ENCODE assay signal across 38 cellular contexts in genomic region chr9:135660407-135660806, GRCh38. TPM values are rescaled to one million over a fixed set of nuclear protein-coding genes. Genes with fewer than 3 reads are reported as not detected.
"Had no signal": no experiment of that assay in that cellular context is flagged by ENCODE, and none has a peak within 500 bp of the region (broad histone marks: within the 10 kb centered on the region; RNA-seq: fewer than 3 reads in every experiment).

No MANE protein-coding gene starts in this region.

- H3K9me3 Mint-ChIP-seq: activated B cell treated with CpG ODN at 0.5 μM for 24 hours; activated CD4-positive, alpha-beta memory T cell treated with anti-CD3 and anti-CD28 coated beads for 36 hours; activated CD4-positive, alpha-beta T cell treated with anti-CD3 and anti-CD28 coated beads, Interleukin-2, amount 10 ng/mL, durations not matched to agents 24 days and 14 days; activated CD8-positive, alpha-beta T cell treated with anti-CD3 and anti-CD28 coated beads for 36 hours; activated naive CD4-positive, alpha-beta T cell treated with anti-CD3 and anti-CD28 coated beads for 36 hours; activated naive CD4-positive, alpha-beta T cell treated with anti-CD3 and anti-CD28 coated beads, Interleukin-2, amount 50 U/mL, for 72 hours; activated naive CD8-positive, alpha-beta T cell treated with anti-CD3 and anti-CD28 coated beads for 36 hours; activated T-cell treated with anti-CD3 and anti-CD28 coated beads, Interleukin-2, amount 50 U/mL, for 4 hours; activated T-cell treated with anti-CD3 and anti-CD28 coated beads, Interleukin-2, amount 50 U/mL, for 72 hours; activated T-helper 1 cell treated with anti-CD3 and anti-CD28 coated beads, Interleukin-12 subunit alpha, Interleukin-12 subunit beta, Interleukin-2, Interleukin-4 antibody, amounts not matched to agents 30 ng/mL and 10 ng/mL and 1 ng/mL, durations not matched to agents 14 hours and 24 hours and 36 hours; activated T-helper 17 cell treated with anti-CD3 and anti-CD28 coated beads, Interleukin-2, amount 50 U/mL, for 72 hours; T-helper 1 cell treated with Interleukin-12 subunit alpha and Interleukin-12 subunit beta and Interleukin-4 antibody, amounts not matched to agents 30 μg/mL and 1 μg/mL, for 36 hours; T-helper 2 cell treated with Interferon-gamma antibody and Interleukin-4, amounts not matched to agents 5 μg/mL and 100 μg/mL, for 36 hours had no signal

- H3K4me1 ChIP-seq: adrenal gland, body of pancreas, breast epithelium had no signal

- H3K4me3 ChIP-seq: adrenal gland, body of pancreas, breast epithelium had no signal

- H3K36me3 Mint-ChIP-seq: activated CD4-positive, alpha-beta memory T cell treated with anti-CD3 and anti-CD28 coated beads for 36 hours; activated naive CD4-positive, alpha-beta T cell treated with anti-CD3 and anti-CD28 coated beads, Interleukin-2, amount 50 U/mL, for 72 hours; activated naive CD8-positive, alpha-beta T cell treated with anti-CD3 and anti-CD28 coated beads for 36 hours had no signal

- H3K27me3 Mint-ChIP-seq: activated B cell treated with CpG ODN at 0.5 μM for 24 hours; activated CD4-positive, alpha-beta T cell treated with anti-CD3 and anti-CD28 coated beads, Interleukin-2, amount 10 ng/mL, durations not matched to agents 24 days and 14 days had no signal

- H3K4me3 Mint-ChIP-seq: activated B cell treated with CpG ODN at 0.5 μM for 24 hours; activated CD4-positive, alpha-beta memory T cell treated with anti-CD3 and anti-CD28 coated beads for 36 hours; activated CD4-positive, alpha-beta T cell treated with anti-CD3 and anti-CD28 coated beads, Interleukin-2, amount 10 ng/mL, durations not matched to agents 24 days and 14 days; activated CD8-positive, alpha-beta T cell treated with anti-CD3 and anti-CD28 coated beads for 36 hours; activated naive CD4-positive, alpha-beta T cell treated with anti-CD3 and anti-CD28 coated beads for 36 hours; activated naive CD8-positive, alpha-beta T cell treated with anti-CD3 and anti-CD28 coated beads for 36 hours; activated T-cell treated with anti-CD3 and anti-CD28 coated beads, Interleukin-2, amount 50 U/mL, for 4 hours; activated T-cell treated with anti-CD3 and anti-CD28 coated beads, Interleukin-2, amount 50 U/mL, for 72 hours; activated T-helper 1 cell treated with anti-CD3 and anti-CD28 coated beads, Interleukin-12 subunit alpha, Interleukin-12 subunit beta, Interleukin-2, Interleukin-4 antibody, amounts not matched to agents 30 ng/mL and 10 ng/mL and 1 ng/mL, durations not matched to agents 14 hours and 24 hours and 36 hours; activated T-helper 17 cell treated with anti-CD3 and anti-CD28 coated beads, Interleukin-2, amount 50 U/mL, for 72 hours; T-helper 1 cell treated with Interleukin-12 subunit alpha and Interleukin-12 subunit beta and Interleukin-4 antibody, amounts not matched to agents 30 μg/mL and 1 μg/mL, for 36 hours; T-helper 2 cell treated with Interferon-gamma antibody and Interleukin-4, amounts not matched to agents 5 μg/mL and 100 μg/mL, for 36 hours had no signal

- ATAC-seq: activated CD8-positive, alpha-beta T cell treated with anti-CD3 and anti-CD28 coated beads for 36 hours; activated naive CD4-positive, alpha-beta T cell treated with anti-CD3 and anti-CD28 coated beads, Interleukin-2, amount 50 U/mL, for 72 hours; activated T-cell treated with anti-CD3 and anti-CD28 coated beads, Interleukin-2, amount 50 U/mL, for 4 hours; activated T-cell treated with anti-CD3 and anti-CD28 coated beads, Interleukin-2, amount 50 U/mL, for 72 hours; activated T-helper 17 cell treated with anti-CD3 and anti-CD28 coated beads, Interleukin-2, amount 50 U/mL, for 72 hours; body of pancreas had no signal

- DNase-seq: activated B cell treated with CpG ODN at 0.5 μM for 24 hours; activated CD4-positive, alpha-beta memory T cell treated with anti-CD3 and anti-CD28 coated beads for 36 hours; activated CD4-positive, alpha-beta T cell treated with anti-CD3 and anti-CD28 coated beads for 4 hours; activated CD4-positive, alpha-beta T cell treated with anti-CD3 and anti-CD28 coated beads, Interleukin-2, amount 10 ng/mL, durations not matched to agents 24 days and 14 days; activated CD4-positive, alpha-beta T cell treated with anti-CD3 and anti-CD28 coated beads, Interleukin-2, amount 50 U/mL, for 1 hour; activated CD4-positive, alpha-beta T cell treated with anti-CD3 and anti-CD28 coated beads, Interleukin-2, amount 50 U/mL, for 4 hours; activated CD4-positive, CD25-positive, alpha-beta regulatory T cell treated with anti-CD3 and anti-CD28 coated beads, Interleukin-2, amount 50 U/mL, for 72 hours; activated CD8-positive, alpha-beta memory T cell treated with anti-CD3 and anti-CD28 coated beads, Interleukin-2, amount 50 U/mL, for 4 hours; activated CD8-positive, alpha-beta T cell treated with anti-CD3 and anti-CD28 coated beads for 36 hours; activated effector memory CD4-positive, alpha-beta T cell treated with anti-CD3 and anti-CD28 coated beads, Interleukin-2, amount 50 U/mL, for 16 hours; activated gamma-delta T cell treated with Interleukin-2 at 50 U/mL for 16 hours; activated naive CD4-positive, alpha-beta T cell; activated naive CD4-positive, alpha-beta T cell treated with anti-CD3 and anti-CD28 coated beads for 36 hours; activated naive CD4-positive, alpha-beta T cell treated with anti-CD3 and anti-CD28 coated beads, Interleukin-2, amount 50 U/mL, for 16 hours; activated naive CD8-positive, alpha-beta T cell treated with anti-CD3 and anti-CD28 coated beads for 36 hours; activated T-cell treated with anti-CD3 and anti-CD28 coated beads for 4 hours; activated T-cell treated with anti-CD3 and anti-CD28 coated beads, Interleukin-2, amount 50 U/mL, for 1 hour; activated T-cell treated with anti-CD3 and anti-CD28 coated beads, Interleukin-2, amount 50 U/mL, for 4 hours; activated T-cell treated with anti-CD3 and anti-CD28 coated beads, Interleukin-2, amount 50 U/mL, for 72 hours; adrenal gland; amniotic stem cell; aorta; body of pancreas; brain microvascular endothelial cell; central memory CD4-positive, alpha-beta T cell; T-helper 2 cell; T-helper 9 cell had no signal

- H3K36me3 ChIP-seq: adrenal gland, brain microvascular endothelial cell, breast epithelium had no signal

- H3K27me3 ChIP-seq: adrenal gland, body of pancreas, brain microvascular endothelial cell had no signal

- H3K9me3 ChIP-seq: adrenal gland, body of pancreas, breast epithelium had no signal

- H3K4me1 Mint-ChIP-seq: activated B cell treated with CpG ODN at 0.5 μM for 24 hours; activated CD4-positive, alpha-beta T cell treated with anti-CD3 and anti-CD28 coated beads, Interleukin-2, amount 10 ng/mL, durations not matched to agents 24 days and 14 days; activated naive CD8-positive, alpha-beta T cell treated with anti-CD3 and anti-CD28 coated beads for 36 hours; activated T-helper 17 cell treated with anti-CD3 and anti-CD28 coated beads, Interleukin-2, amount 50 U/mL, for 72 hours had no signal

- H3K27ac ChIP-seq: adrenal gland, body of pancreas, brain microvascular endothelial cell, breast epithelium, VCaP had no signal

- H3K27ac Mint-ChIP-seq: activated B cell treated with CpG ODN at 0.5 μM for 24 hours; activated CD4-positive, alpha-beta memory T cell treated with anti-CD3 and anti-CD28 coated beads for 36 hours; activated CD4-positive, alpha-beta T cell treated with anti-CD3 and anti-CD28 coated beads, Interleukin-2, amount 10 ng/mL, durations not matched to agents 24 days and 14 days; activated CD8-positive, alpha-beta T cell treated with anti-CD3 and anti-CD28 coated beads for 36 hours; activated naive CD4-positive, alpha-beta T cell treated with anti-CD3 and anti-CD28 coated beads for 36 hours; activated naive CD4-positive, alpha-beta T cell treated with anti-CD3 and anti-CD28 coated beads, Interleukin-2, amount 50 U/mL, for 72 hours; activated naive CD8-positive, alpha-beta T cell treated with anti-CD3 and anti-CD28 coated beads for 36 hours; activated T-cell treated with anti-CD3 and anti-CD28 coated beads, Interleukin-2, amount 50 U/mL, for 72 hours; activated T-helper 1 cell treated with anti-CD3 and anti-CD28 coated beads, Interleukin-12 subunit alpha, Interleukin-12 subunit beta, Interleukin-2, Interleukin-4 antibody, amounts not matched to agents 30 ng/mL and 10 ng/mL and 1 ng/mL, durations not matched to agents 14 hours and 24 hours and 36 hours; activated T-helper 17 cell treated with anti-CD3 and anti-CD28 coated beads, Interleukin-2, amount 50 U/mL, for 72 hours; T-helper 1 cell treated with Interleukin-12 subunit alpha and Interleukin-12 subunit beta and Interleukin-4 antibody, amounts not matched to agents 30 μg/mL and 1 μg/mL, for 36 hours; T-helper 2 cell treated with Interferon-gamma antibody and Interleukin-4, amounts not matched to agents 5 μg/mL and 100 μg/mL, for 36 hours had no signal

RNA-seq across cellular contexts. Expression of gene LCN9, which starts 2.7 kb away (rescaled TPM):
- total RNA-seq: activated B cell treated with CpG ODN at 0.5 μM for 24 hours; activated CD4-positive, alpha-beta memory T cell treated with anti-CD3 and anti-CD28 coated beads for 36 hours; activated CD4-positive, alpha-beta T cell treated with anti-CD3 and anti-CD28 coated beads, Interleukin-2, amount 10 ng/mL, durations not matched to agents 24 days and 14 days; activated CD8-positive, alpha-beta memory T cell treated with anti-CD3 and anti-CD28 coated beads for 36 hours; activated CD8-positive, alpha-beta T cell treated with anti-CD3 and anti-CD28 coated beads for 36 hours; activated naive CD4-positive, alpha-beta T cell treated with anti-CD3 and anti-CD28 coated beads for 36 hours; activated naive CD4-positive, alpha-beta T cell treated with anti-CD3 and anti-CD28 coated beads, Interleukin-2, amount 50 U/mL, for 72 hours; activated naive CD8-positive, alpha-beta T cell treated with anti-CD3 and anti-CD28 coated beads for 36 hours; activated T-cell treated with anti-CD3 and anti-CD28 coated beads, Interleukin-2, amount 50 U/mL, for 4 hours; activated T-cell treated with anti-CD3 and anti-CD28 coated beads, Interleukin-2, amount 50 U/mL, for 72 hours; activated T-helper 1 cell treated with anti-CD3 and anti-CD28 coated beads, Interleukin-12 subunit alpha, Interleukin-12 subunit beta, Interleukin-2, Interleukin-4 antibody, amounts not matched to agents 30 ng/mL and 10 ng/mL and 1 ng/mL, durations not matched to agents 14 hours and 24 hours and 36 hours; activated T-helper 17 cell treated with anti-CD3 and anti-CD28 coated beads, Interleukin-2, amount 50 U/mL, for 72 hours; adrenal gland; aorta; body of pancreas; cardiac septum; cerebellum had no signal

RNA-seq across cellular contexts. Expression of gene GLT6D1, which starts 21.1 kb away (rescaled TPM):
- total RNA-seq: activated B cell treated with CpG ODN at 0.5 μM for 24 hours; activated CD4-positive, alpha-beta memory T cell treated with anti-CD3 and anti-CD28 coated beads for 36 hours; activated CD4-positive, alpha-beta T cell treated with anti-CD3 and anti-CD28 coated beads, Interleukin-2, amount 10 ng/mL, durations not matched to agents 24 days and 14 days; activated CD8-positive, alpha-beta memory T cell treated with anti-CD3 and anti-CD28 coated beads for 36 hours; activated CD8-positive, alpha-beta T cell treated with anti-CD3 and anti-CD28 coated beads for 36 hours; activated naive CD4-positive, alpha-beta T cell treated with anti-CD3 and anti-CD28 coated beads for 36 hours; activated naive CD4-positive, alpha-beta T cell treated with anti-CD3 and anti-CD28 coated beads, Interleukin-2, amount 50 U/mL, for 72 hours; activated naive CD8-positive, alpha-beta T cell treated with anti-CD3 and anti-CD28 coated beads for 36 hours; activated T-cell treated with anti-CD3 and anti-CD28 coated beads, Interleukin-2, amount 50 U/mL, for 4 hours; activated T-cell treated with anti-CD3 and anti-CD28 coated beads, Interleukin-2, amount 50 U/mL, for 72 hours; activated T-helper 1 cell treated with anti-CD3 and anti-CD28 coated beads, Interleukin-12 subunit alpha, Interleukin-12 subunit beta, Interleukin-2, Interleukin-4 antibody, amounts not matched to agents 30 ng/mL and 10 ng/mL and 1 ng/mL, durations not matched to agents 14 hours and 24 hours and 36 hours; activated T-helper 17 cell treated with anti-CD3 and anti-CD28 coated beads, Interleukin-2, amount 50 U/mL, for 72 hours; adrenal gland; aorta; astrocyte; body of pancreas; breast epithelium; cardiac septum; cerebellum had no signal

RNA-seq across cellular contexts. Expression of gene SOHLH1, which starts 38.9 kb away (rescaled TPM):
- total RNA-seq: activated B cell treated with CpG ODN at 0.5 μM for 24 hours; activated CD4-positive, alpha-beta memory T cell treated with anti-CD3 and anti-CD28 coated beads for 36 hours; activated CD4-positive, alpha-beta T cell treated with anti-CD3 and anti-CD28 coated beads, Interleukin-2, amount 10 ng/mL, durations not matched to agents 24 days and 14 days; activated CD8-positive, alpha-beta memory T cell treated with anti-CD3 and anti-CD28 coated beads for 36 hours; activated CD8-positive, alpha-beta T cell treated with anti-CD3 and anti-CD28 coated beads for 36 hours; activated naive CD4-positive, alpha-beta T cell treated with anti-CD3 and anti-CD28 coated beads for 36 hours; activated naive CD4-positive, alpha-beta T cell treated with anti-CD3 and anti-CD28 coated beads, Interleukin-2, amount 50 U/mL, for 72 hours; activated naive CD8-positive, alpha-beta T cell treated with anti-CD3 and anti-CD28 coated beads for 36 hours; activated T-cell treated with anti-CD3 and anti-CD28 coated beads, Interleukin-2, amount 50 U/mL, for 4 hours; activated T-cell treated with anti-CD3 and anti-CD28 coated beads, Interleukin-2, amount 50 U/mL, for 72 hours; activated T-helper 1 cell treated with anti-CD3 and anti-CD28 coated beads, Interleukin-12 subunit alpha, Interleukin-12 subunit beta, Interleukin-2, Interleukin-4 antibody, amounts not matched to agents 30 ng/mL and 10 ng/mL and 1 ng/mL, durations not matched to agents 14 hours and 24 hours and 36 hours; activated T-helper 17 cell treated with anti-CD3 and anti-CD28 coated beads, Interleukin-2, amount 50 U/mL, for 72 hours; adrenal gland; aorta; astrocyte; body of pancreas; breast epithelium; cardiac septum; cerebellum had no signal

RNA-seq across cellular contexts. Expression of gene KCNT1, which starts 41.6 kb away (rescaled TPM):
- total RNA-seq: activated B cell treated with CpG ODN at 0.5 μM for 24 hours; activated CD4-positive, alpha-beta memory T cell treated with anti-CD3 and anti-CD28 coated beads for 36 hours; activated CD4-positive, alpha-beta T cell treated with anti-CD3 and anti-CD28 coated beads, Interleukin-2, amount 10 ng/mL, durations not matched to agents 24 days and 14 days; activated CD8-positive, alpha-beta memory T cell treated with anti-CD3 and anti-CD28 coated beads for 36 hours; activated CD8-positive, alpha-beta T cell treated with anti-CD3 and anti-CD28 coated beads for 36 hours; activated naive CD4-positive, alpha-beta T cell treated with anti-CD3 and anti-CD28 coated beads for 36 hours; activated naive CD4-positive, alpha-beta T cell treated with anti-CD3 and anti-CD28 coated beads, Interleukin-2, amount 50 U/mL, for 72 hours; activated naive CD8-positive, alpha-beta T cell treated with anti-CD3 and anti-CD28 coated beads for 36 hours; activated T-cell treated with anti-CD3 and anti-CD28 coated beads, Interleukin-2, amount 50 U/mL, for 72 hours; activated T-helper 1 cell treated with anti-CD3 and anti-CD28 coated beads, Interleukin-12 subunit alpha, Interleukin-12 subunit beta, Interleukin-2, Interleukin-4 antibody, amounts not matched to agents 30 ng/mL and 10 ng/mL and 1 ng/mL, durations not matched to agents 14 hours and 24 hours and 36 hours; activated T-helper 17 cell treated with anti-CD3 and anti-CD28 coated beads, Interleukin-2, amount 50 U/mL, for 72 hours; astrocyte; breast epithelium had no signal
